1 cellular context compared by ENCODE assay signal in the genomic region with DNA sequence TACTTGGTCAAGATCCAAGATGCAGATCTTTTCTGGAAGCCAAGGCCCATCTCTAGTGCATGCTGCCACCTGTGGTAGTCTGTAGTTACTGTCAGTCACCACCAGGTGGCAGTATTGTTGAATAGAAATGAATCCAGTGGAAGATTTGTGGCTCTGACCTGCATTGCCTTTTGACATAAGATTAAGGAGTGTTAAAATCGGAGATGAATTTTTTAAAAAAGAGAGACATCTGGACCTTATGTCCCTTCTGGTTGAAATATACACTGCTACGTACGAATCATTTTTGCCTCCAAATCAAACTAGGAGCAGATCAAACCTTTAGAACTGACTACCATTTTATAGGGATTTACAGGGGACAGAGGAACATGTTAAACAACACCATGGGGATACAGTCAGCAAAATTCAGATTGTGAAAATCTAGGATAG.
TF ChIP-seq lines count a peak whose summit lies in the region.

No MANE protein-coding gene starts in this region.

TF ChIP-seq in H1, 55 proteins besides CTCF, POLR2A, EP300 and RAD21:
- TF ChIP-seq MAX (IDR thresholded peaks at IDR 0.05) (0 out of 2 replicates have a peak, but pooled peaks have one; percentile 15), SRF (IDR thresholded peaks at IDR 0.05; ENCODE audit: low read depth, low read length) (no peak), ATF2 (IDR thresholded peaks at IDR 0.05; ENCODE audit: low read length) (no peak), NANOG (IDR thresholded peaks at IDR 0.05; ENCODE audit: insufficient read depth, low read depth, low read length, poor library complexity, severe bottlenecking) (no peak)
- TF ChIP-seq, protein P1, sequence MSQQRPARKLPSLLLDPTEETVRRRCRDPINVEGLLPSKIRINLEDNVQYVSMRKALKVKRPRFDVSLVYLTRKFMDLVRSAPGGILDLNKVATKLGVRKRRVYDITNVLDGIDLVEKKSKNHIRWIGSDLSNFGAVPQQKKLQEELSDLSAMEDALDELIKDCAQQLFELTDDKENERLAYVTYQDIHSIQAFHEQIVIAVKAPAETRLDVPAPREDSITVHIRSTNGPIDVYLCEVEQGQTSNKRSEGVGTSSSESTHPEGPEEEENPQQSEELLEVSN (IDR thresholded peaks at IDR 0.05): no peak
